ENCODE assay signal across 27 cellular contexts in the genomic region with DNA sequence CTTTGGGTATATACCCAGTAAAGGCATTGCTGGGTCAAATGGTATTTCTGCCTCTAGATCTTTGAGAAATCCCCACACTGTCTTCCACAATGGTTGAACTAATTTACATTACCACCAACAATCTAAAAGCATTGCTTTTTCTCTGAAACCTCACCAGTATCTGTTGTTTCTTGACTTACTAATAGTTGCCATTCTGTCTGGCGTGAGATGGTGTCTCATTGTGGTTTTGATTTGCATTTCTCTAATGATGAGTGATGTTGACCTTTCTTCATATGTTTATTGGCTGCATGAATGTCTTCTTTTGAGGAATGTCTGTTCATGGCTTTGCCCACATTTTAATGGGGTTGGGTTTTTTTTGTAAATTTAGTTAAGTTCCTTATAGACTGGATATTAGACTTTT.
A peak's percentile ranks its signal among the peaks of the same experiment; 100 is the strongest.
DNase-seq lines count a peak whose midpoint lies in the region; ATAC-seq and TF ChIP-seq lines count a peak whose summit lies in the region.
"Had no signal": no experiment of that assay in that cellular context is flagged by ENCODE, and none has a peak within 500 bp of the region (broad histone marks: within the 10 kb centered on the region; RNA-seq: fewer than 3 reads in every experiment).

No MANE protein-coding gene starts in this region.

- H3K4me3 ChIP-seq in GM12865 (ENCODE audit: low read depth, low read length), result no peak overlapping the region
- H3K4me3 ChIP-seq: adrenal gland, colonic mucosa, upper lobe of left lung had no signal

- TF ChIP-seq CTCF in GM12865 (IDR thresholded peaks at IDR 0.05; ENCODE audit: insufficient read depth, low read depth, low read length, missing control alignments), result no peak

- ATAC-seq in GM19324 (IDR thresholded peaks at IDR 0.05; ENCODE audit: low FRiP score, unreplicated experiment), result peak; percentile 60
- peak; percentile 47 for ATAC-seq in HG02852 (IDR thresholded peaks at IDR 0.05; ENCODE audit: unreplicated experiment)
- ATAC-seq: activated CD4-positive, alpha-beta T cell treated with anti-CD3 and anti-CD28 coated beads for 36 hours; effector memory CD8-positive, alpha-beta T cell; left cardiac atrium; T-helper 17 cell had no signal

- DNase-seq in GM12865 (ENCODE audit: low read depth), result peak; percentile 13
- peak; percentile 3 for DNase-seq in RPMI7951 (ENCODE audit: low read depth)
- DNase-seq in activated naive CD4-positive, alpha-beta T cell (lab: John Stamatoyannopoulos, UW), result no peak
- no peak for DNase-seq in COLO668 (lab: John Stamatoyannopoulos, UW; ENCODE audit: unreplicated experiment)
- DNase-seq in NCI-H345 (lab: John Stamatoyannopoulos, UW), result no peak
- no peak for DNase-seq in NCI-H748 treated with DMSO at 0.1 percent for 48 hours (lab: John Stamatoyannopoulos, UW)
- DNase-seq: activated CD4-positive, alpha-beta T cell treated with anti-CD3 and anti-CD28 coated beads for 36 hours; activated CD8-positive, alpha-beta memory T cell treated with anti-CD3 and anti-CD28 coated beads for 24 hours; activated naive CD4-positive, alpha-beta T cell treated with Interleukin-2 at 50 U/mL for 16 hours; activated T-cell treated with anti-CD3 and anti-CD28 coated beads, Interleukin-2, amount 50 U/mL, for 1 hour; adrenal gland; BE2C; colonic mucosa; DND-41; effector memory CD8-positive, alpha-beta T cell; foreskin fibroblast; Kasumi-1; left cardiac atrium; NCI-H1048; NCI-H187; NCI-H2171 treated with DMSO at 0.1 percent for 48 hours; RPMI8226; SK-N-SH; T-helper 17 cell; upper lobe of left lung had no signal

Comparison
In these comparisons a context has a peak if more than half of its experiments do, and no peak if none do; other contexts are left out.
1. DNase-seq: peak in GM12865 (single experiment) and RPMI7951 (single experiment); none in activated naive CD4-positive, alpha-beta T cell (0 of 4), COLO668 (single experiment), NCI-H345 (single experiment) and NCI-H748 treated with DMSO at 0.1 percent for 48 hours (single experiment).